Comparison of ENCODE assay signal across 8 cellular contexts in genomic region chr9:125162891-125163290, GRCh38. TPM values are rescaled to one million over a fixed set of nuclear protein-coding genes. Genes with fewer than 3 reads are reported as not detected.
DNase-seq lines count a peak whose midpoint lies in the region; ATAC-seq, FAIRE-seq and TF ChIP-seq lines count a peak whose summit lies in the region.
"Not testable (repeated sequence)": the region's sequence is repeated elsewhere in the genome, so short reads cannot be mapped to it uniquely, and the experiment has no call there.

No MANE protein-coding gene starts in this region.

- TF ChIP-seq POLR2A in H54 (IDR thresholded peaks at IDR 0.05; ENCODE audit: low read depth, low read length), result not testable (repeated sequence)

- peaks cover 10% of the 10 kb centered on the region for H3K4me1 Mint-ChIP-seq in activated naive CD8-positive, alpha-beta T cell treated with anti-CD3 and anti-CD28 coated beads, Interleukin-2, amount 50 U/mL, for 24 hours
- peaks cover 37% of the 10 kb centered on the region for H3K4me1 Mint-ChIP-seq in chondrocyte (ENCODE audit: low read depth)
- peaks cover 26% of the 10 kb centered on the region for H3K4me1 Mint-ChIP-seq in osteocyte (ENCODE audit: unreplicated experiment)

- not testable (repeated sequence) for H3K36me3 ChIP-seq in PC-9 (ENCODE audit: low read depth); subcutaneous abdominal adipose tissue (ENCODE audit: control insufficient read depth in 5 of 5, insufficient read depth in 5 of 5, low read length in 5 of 5)

- H2AFZ ChIP-seq in PC-9, result not testable (repeated sequence)

- not testable (repeated sequence) for TF ChIP-seq CTCF in PC-9 (conservative IDR thresholded peaks at IDR 0.05); chondrocyte (IDR thresholded peaks at IDR 0.05); osteocyte (IDR thresholded peaks at IDR 0.05)

- not testable (repeated sequence) for H3K9ac ChIP-seq in subcutaneous abdominal adipose tissue (ENCODE audit: low read length in 5 of 5)

- not testable (repeated sequence) for ATAC-seq in activated naive CD8-positive, alpha-beta T cell treated with anti-CD3 and anti-CD28 coated beads, Interleukin-2, amount 50 U/mL, for 24 hours

- H3K4me1 ChIP-seq in PC-9 (replicated peaks; ENCODE audit: insufficient read depth), result peaks cover 16% of the 10 kb centered on the region
- H3K4me1 ChIP-seq in subcutaneous abdominal adipose tissue (ENCODE audit: control insufficient read depth in 5 of 5, insufficient read depth in 5 of 5, low read length in 5 of 5), result peaks cover 0 to 40% (median 15%) of the 10 kb centered on the region in 5 donors

- BruUV-seq in PC-9 (replicated peaks; lab: Mats Ljungman, UMichigan), result not testable (repeated sequence)

- intact Hi-C loops in PC-9 (cut with micrococcal nuclease; ENCODE audit: unreplicated experiment), result loop anchor here (10.0 kb wide), 1 partner anchor 68 kb away; no protein-coding TSS in a partner anchor

- H3K9me3 Mint-ChIP-seq in activated naive CD8-positive, alpha-beta T cell treated with anti-CD3 and anti-CD28 coated beads, Interleukin-2, amount 50 U/mL, for 24 hours; chondrocyte (ENCODE audit: low read depth); osteocyte (ENCODE audit: unreplicated experiment): not testable (repeated sequence)

- peak overlapping the region; percentile 27 for H3K27ac Mint-ChIP-seq in activated naive CD8-positive, alpha-beta T cell treated with anti-CD3 and anti-CD28 coated beads, Interleukin-2, amount 50 U/mL, for 24 hours
- H3K27ac Mint-ChIP-seq in chondrocyte (ENCODE audit: unreplicated experiment) (peak overlapping the region; percentile 2), osteocyte (ENCODE audit: unreplicated experiment) (peak overlapping the region; percentile 13)

- H3K9me3 ChIP-seq in PC-9 (ENCODE audit: insufficient read depth, low read depth); subcutaneous abdominal adipose tissue (ENCODE audit: control insufficient read depth in 5 of 5, low read length in 5 of 5): not testable (repeated sequence)

- peaks cover 21% of the 10 kb centered on the region; the same call in 1 of the 2 replicates for H3K79me2 ChIP-seq in PC-9 (ENCODE audit: low read depth)

- H3K9me2 ChIP-seq in PC-9 (ENCODE audit: insufficient read depth), result not testable (repeated sequence)

- not testable (repeated sequence) for H3K4me3 Mint-ChIP-seq in activated naive CD8-positive, alpha-beta T cell treated with anti-CD3 and anti-CD28 coated beads, Interleukin-2, amount 50 U/mL, for 24 hours; chondrocyte (ENCODE audit: unreplicated experiment); osteocyte (ENCODE audit: unreplicated experiment)

- peak; percentile 27 for FAIRE-seq in H54 (lab: Jason Lieb, UNC)

- H3K27me3 ChIP-seq in PC-9 (ENCODE audit: insufficient read depth, low read depth); subcutaneous abdominal adipose tissue (ENCODE audit: control insufficient read depth in 5 of 5, insufficient read depth in 4 of 5, low read length in 5 of 5): not testable (repeated sequence)

- H3K27me3 Mint-ChIP-seq in activated naive CD8-positive, alpha-beta T cell treated with anti-CD3 and anti-CD28 coated beads, Interleukin-2, amount 50 U/mL, for 24 hours; chondrocyte (ENCODE audit: low read depth); osteocyte (ENCODE audit: unreplicated experiment): not testable (repeated sequence)

- POLR2A ChIA-PET in PC-9 (lab: Charles Lee; ENCODE audit: unreplicated experiment), result not testable (repeated sequence)

- CTCF ChIA-PET in PC-9 (lab: Charles Lee), result interaction anchor here (0.6 to 1.2 kb wide), 3 partner anchors 13 to 330 kb away, joined by 3 to 5 read pairs (median 3); no protein-coding TSS in a partner anchor

- DNase-seq in Daoy (ENCODE audit: low read depth) (peak; percentile 16), PC-9 (peak; percentile 23 to 61), SW480 (ENCODE audit: low spot score) (peak; percentile 23)
- DNase-seq in H54 (ENCODE audit: insufficient read length, low spot score); activated naive CD8-positive, alpha-beta T cell treated with anti-CD3 and anti-CD28 coated beads, Interleukin-2, amount 50 U/mL, for 24 hours; chondrocyte (ENCODE audit: low spot score); osteocyte (ENCODE audit: extremely low spot score, unreplicated experiment): not testable (repeated sequence)

- H3K4me2 ChIP-seq in PC-9, result not testable (repeated sequence)

- not testable (repeated sequence) for H3K4me3 ChIP-seq in PC-9; subcutaneous abdominal adipose tissue (ENCODE audit: low read depth in 1 of 5, low read length in 5 of 5)

- H3F3A ChIP-seq in PC-9 (ENCODE audit: insufficient read depth, low read depth), result peaks cover 27% of the 10 kb centered on the region; the same call in 1 of the 2 replicates

- H3K36me3 Mint-ChIP-seq in activated naive CD8-positive, alpha-beta T cell treated with anti-CD3 and anti-CD28 coated beads, Interleukin-2, amount 50 U/mL, for 24 hours (ENCODE audit: low read depth), result peaks cover 12% of the 10 kb centered on the region
- H3K36me3 Mint-ChIP-seq in chondrocyte (ENCODE audit: low read depth); osteocyte (ENCODE audit: unreplicated experiment): not testable (repeated sequence)

- not testable (repeated sequence) for H4K20me1 ChIP-seq in PC-9 (ENCODE audit: insufficient read depth)

- not testable (repeated sequence) for H3K27ac ChIP-seq in PC-9
- H3K27ac ChIP-seq in subcutaneous abdominal adipose tissue (ENCODE audit: low read depth, low read length), result peak overlapping the region; percentile 84

RNA-seq across cellular contexts. Expression of gene SCAI, which starts 19.6 kb away (rescaled TPM):
- 4.9 and 10.8 TPM in 2 replicates for total RNA-seq in Daoy (2014; rRNA removed; shearing (Covaris generic))
- total RNA-seq in PC-9 (2021), result 16.0 and 20.2 TPM in 2 replicates
- 5.1 to 6.0 TPM (median 5.4 TPM) in 3 replicates for total RNA-seq in chondrocyte
- 7.8 and 8.6 TPM in 2 replicates for total RNA-seq in osteocyte

RNA-seq across cellular contexts. Expression of gene PPP6C, which starts 26.7 kb away (rescaled TPM):
- total RNA-seq in Daoy (2014; rRNA removed; shearing (Covaris generic)), result 59.9 and 67.7 TPM in 2 replicates
- total RNA-seq in PC-9 (2021) (34.6 and 49.6 TPM in 2 replicates), chondrocyte (31.8 to 39.8 TPM (median 35.3 TPM) in 3 replicates), osteocyte (34.9 and 37.9 TPM in 2 replicates)

RNA-seq across cellular contexts. Expression of gene RABEPK, which starts 37.5 kb away (rescaled TPM):
- total RNA-seq in Daoy (2014; rRNA removed; shearing (Covaris generic)), result 38.0 and 49.0 TPM in 2 replicates
- 28.9 and 29.7 TPM in 2 replicates for total RNA-seq in PC-9 (2021)
- 25.3 to 31.8 TPM (median 27.0 TPM) in 3 replicates for total RNA-seq in chondrocyte
- total RNA-seq in osteocyte, result 20.2 and 20.7 TPM in 2 replicates
